2 cellular contexts compared by ENCODE assay signal in genomic region chr16:71903608-71904007, GRCh38.
TF ChIP-seq lines count a peak whose summit lies in the region.

No MANE protein-coding gene starts in this region.

TF ChIP-seq in HEK293, 187 proteins besides CTCF, POLR2A, EP300 and RAD21:
- no peak for TF ChIP-seq ZNF248 (tag by site-specific recombination; IDR thresholded peaks at IDR 0.05)
- TF ChIP-seq ZSCAN16 (tag by site-specific recombination; IDR thresholded peaks at IDR 0.05), result 0 out of 2 replicates have a peak, but pooled peaks have one; percentile 17

TF ChIP-seq in H1, 55 proteins besides CTCF, POLR2A, EP300 and RAD21:
- TF ChIP-seq RXRA (IDR thresholded peaks at IDR 0.05; ENCODE audit: insufficient read depth, low read depth, low read length) (no peak), KDM1A (IDR thresholded peaks at IDR 0.05; ENCODE audit: borderline replicate concordance, low read length) (no peak), GABPA (IDR thresholded peaks at IDR 0.05; ENCODE audit: borderline replicate concordance, insufficient read depth, low read length) (no peak), CHD2 (IDR thresholded peaks at IDR 0.05; ENCODE audit: low read length) (no peak), JUN (IDR thresholded peaks at IDR 0.05; ENCODE audit: low read depth, low read length) (no peak), POU5F1 (IDR thresholded peaks at IDR 0.05; ENCODE audit: low read depth, low read length) (no peak), CTBP2 (IDR thresholded peaks at IDR 0.05; ENCODE audit: borderline replicate concordance, insufficient read depth, insufficient read length, low read length) (no peak), SIX5 (IDR thresholded peaks at IDR 0.05; ENCODE audit: low read depth, low read length) (no peak), CBX5 (IDR thresholded peaks at IDR 0.05; ENCODE audit: low read depth, low read length) (no peak), CEBPB (IDR thresholded peaks at IDR 0.05; ENCODE audit: low read depth, low read length) (no peak), SP4 (IDR thresholded peaks at IDR 0.05; ENCODE audit: low read length) (no peak), MAFK (IDR thresholded peaks at IDR 0.05; ENCODE audit: low read depth, low read length) (no peak), SIRT6 (IDR thresholded peaks at IDR 0.05; ENCODE audit: low read length) (no peak)
- TF ChIP-seq, protein P1, sequence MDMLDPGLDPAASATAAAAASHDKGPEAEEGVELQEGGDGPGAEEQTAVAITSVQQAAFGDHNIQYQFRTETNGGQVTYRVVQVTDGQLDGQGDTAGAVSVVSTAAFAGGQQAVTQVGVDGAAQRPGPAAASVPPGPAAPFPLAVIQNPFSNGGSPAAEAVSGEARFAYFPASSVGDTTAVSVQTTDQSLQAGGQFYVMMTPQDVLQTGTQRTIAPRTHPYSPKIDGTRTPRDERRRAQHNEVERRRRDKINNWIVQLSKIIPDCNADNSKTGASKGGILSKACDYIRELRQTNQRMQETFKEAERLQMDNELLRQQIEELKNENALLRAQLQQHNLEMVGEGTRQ (IDR thresholded peaks at IDR 0.05; ENCODE audit: low read length), result no peak
- TF ChIP-seq, protein P2, sequence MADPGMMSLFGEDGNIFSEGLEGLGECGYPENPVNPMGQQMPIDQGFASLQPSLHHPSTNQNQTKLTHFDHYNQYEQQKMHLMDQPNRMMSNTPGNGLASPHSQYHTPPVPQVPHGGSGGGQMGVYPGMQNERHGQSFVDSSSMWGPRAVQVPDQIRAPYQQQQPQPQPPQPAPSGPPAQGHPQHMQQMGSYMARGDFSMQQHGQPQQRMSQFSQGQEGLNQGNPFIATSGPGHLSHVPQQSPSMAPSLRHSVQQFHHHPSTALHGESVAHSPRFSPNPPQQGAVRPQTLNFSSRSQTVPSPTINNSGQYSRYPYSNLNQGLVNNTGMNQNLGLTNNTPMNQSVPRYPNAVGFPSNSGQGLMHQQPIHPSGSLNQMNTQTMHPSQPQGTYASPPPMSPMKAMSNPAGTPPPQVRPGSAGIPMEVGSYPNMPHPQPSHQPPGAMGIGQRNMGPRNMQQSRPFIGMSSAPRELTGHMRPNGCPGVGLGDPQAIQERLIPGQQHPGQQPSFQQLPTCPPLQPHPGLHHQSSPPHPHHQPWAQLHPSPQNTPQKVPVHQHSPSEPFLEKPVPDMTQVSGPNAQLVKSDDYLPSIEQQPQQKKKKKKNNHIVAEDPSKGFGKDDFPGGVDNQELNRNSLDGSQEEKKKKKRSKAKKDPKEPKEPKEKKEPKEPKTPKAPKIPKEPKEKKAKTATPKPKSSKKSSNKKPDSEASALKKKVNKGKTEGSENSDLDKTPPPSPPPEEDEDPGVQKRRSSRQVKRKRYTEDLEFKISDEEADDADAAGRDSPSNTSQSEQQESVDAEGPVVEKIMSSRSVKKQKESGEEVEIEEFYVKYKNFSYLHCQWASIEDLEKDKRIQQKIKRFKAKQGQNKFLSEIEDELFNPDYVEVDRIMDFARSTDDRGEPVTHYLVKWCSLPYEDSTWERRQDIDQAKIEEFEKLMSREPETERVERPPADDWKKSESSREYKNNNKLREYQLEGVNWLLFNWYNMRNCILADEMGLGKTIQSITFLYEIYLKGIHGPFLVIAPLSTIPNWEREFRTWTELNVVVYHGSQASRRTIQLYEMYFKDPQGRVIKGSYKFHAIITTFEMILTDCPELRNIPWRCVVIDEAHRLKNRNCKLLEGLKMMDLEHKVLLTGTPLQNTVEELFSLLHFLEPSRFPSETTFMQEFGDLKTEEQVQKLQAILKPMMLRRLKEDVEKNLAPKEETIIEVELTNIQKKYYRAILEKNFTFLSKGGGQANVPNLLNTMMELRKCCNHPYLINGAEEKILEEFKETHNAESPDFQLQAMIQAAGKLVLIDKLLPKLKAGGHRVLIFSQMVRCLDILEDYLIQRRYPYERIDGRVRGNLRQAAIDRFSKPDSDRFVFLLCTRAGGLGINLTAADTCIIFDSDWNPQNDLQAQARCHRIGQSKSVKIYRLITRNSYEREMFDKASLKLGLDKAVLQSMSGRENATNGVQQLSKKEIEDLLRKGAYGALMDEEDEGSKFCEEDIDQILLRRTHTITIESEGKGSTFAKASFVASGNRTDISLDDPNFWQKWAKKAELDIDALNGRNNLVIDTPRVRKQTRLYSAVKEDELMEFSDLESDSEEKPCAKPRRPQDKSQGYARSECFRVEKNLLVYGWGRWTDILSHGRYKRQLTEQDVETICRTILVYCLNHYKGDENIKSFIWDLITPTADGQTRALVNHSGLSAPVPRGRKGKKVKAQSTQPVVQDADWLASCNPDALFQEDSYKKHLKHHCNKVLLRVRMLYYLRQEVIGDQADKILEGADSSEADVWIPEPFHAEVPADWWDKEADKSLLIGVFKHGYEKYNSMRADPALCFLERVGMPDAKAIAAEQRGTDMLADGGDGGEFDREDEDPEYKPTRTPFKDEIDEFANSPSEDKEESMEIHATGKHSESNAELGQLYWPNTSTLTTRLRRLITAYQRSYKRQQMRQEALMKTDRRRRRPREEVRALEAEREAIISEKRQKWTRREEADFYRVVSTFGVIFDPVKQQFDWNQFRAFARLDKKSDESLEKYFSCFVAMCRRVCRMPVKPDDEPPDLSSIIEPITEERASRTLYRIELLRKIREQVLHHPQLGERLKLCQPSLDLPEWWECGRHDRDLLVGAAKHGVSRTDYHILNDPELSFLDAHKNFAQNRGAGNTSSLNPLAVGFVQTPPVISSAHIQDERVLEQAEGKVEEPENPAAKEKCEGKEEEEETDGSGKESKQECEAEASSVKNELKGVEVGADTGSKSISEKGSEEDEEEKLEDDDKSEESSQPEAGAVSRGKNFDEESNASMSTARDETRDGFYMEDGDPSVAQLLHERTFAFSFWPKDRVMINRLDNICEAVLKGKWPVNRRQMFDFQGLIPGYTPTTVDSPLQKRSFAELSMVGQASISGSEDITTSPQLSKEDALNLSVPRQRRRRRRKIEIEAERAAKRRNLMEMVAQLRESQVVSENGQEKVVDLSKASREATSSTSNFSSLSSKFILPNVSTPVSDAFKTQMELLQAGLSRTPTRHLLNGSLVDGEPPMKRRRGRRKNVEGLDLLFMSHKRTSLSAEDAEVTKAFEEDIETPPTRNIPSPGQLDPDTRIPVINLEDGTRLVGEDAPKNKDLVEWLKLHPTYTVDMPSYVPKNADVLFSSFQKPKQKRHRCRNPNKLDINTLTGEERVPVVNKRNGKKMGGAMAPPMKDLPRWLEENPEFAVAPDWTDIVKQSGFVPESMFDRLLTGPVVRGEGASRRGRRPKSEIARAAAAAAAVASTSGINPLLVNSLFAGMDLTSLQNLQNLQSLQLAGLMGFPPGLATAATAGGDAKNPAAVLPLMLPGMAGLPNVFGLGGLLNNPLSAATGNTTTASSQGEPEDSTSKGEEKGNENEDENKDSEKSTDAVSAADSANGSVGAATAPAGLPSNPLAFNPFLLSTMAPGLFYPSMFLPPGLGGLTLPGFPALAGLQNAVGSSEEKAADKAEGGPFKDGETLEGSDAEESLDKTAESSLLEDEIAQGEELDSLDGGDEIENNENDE (IDR thresholded peaks at IDR 0.05; ENCODE audit: insufficient replicate concordance, low read length), result no peak
